Comparison of ENCODE assay signal across 27 cellular contexts in the genomic region with DNA sequence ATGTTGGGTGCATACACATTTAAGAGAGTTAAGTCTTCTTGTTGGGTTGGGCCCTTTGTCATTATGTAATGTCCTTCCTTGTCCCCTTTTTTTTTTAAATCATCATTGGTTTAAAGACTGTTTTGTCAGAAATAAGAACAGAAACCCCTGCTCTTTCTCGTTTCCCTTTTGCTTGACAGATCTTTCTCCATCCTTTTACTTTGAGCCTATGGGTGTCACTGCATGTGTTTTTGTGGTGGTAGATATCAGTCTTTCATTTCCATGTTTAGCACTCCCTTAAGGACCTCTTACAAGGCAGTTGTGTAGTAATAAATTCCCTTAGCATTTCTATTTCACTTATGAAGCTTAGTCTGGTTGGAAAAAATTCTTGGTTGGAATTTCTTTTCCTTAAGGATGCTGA.
A peak's percentile ranks its signal among the peaks of the same experiment; 100 is the strongest.
DNase-seq lines count a peak whose midpoint lies in the region; ATAC-seq and TF ChIP-seq lines count a peak whose summit lies in the region.
"Had no signal": no experiment of that assay in that cellular context is flagged by ENCODE, and none has a peak within 500 bp of the region (broad histone marks: within the 10 kb centered on the region; RNA-seq: fewer than 3 reads in every experiment).

No MANE protein-coding gene starts in this region.

- TF ChIP-seq CTCF in GM06990 (IDR thresholded peaks at IDR 0.05; ENCODE audit: insufficient read depth, low read length, poor library complexity, severe bottlenecking): no peak

- H3K4me3 ChIP-seq in GM06990 (replicated peaks; ENCODE audit: low read depth, low read length): no peak overlapping the region
- H3K4me3 ChIP-seq: cardiac muscle cell, gastroesophageal sphincter, left lung, PC-9 had no signal

- ATAC-seq in GM18907 (IDR thresholded peaks at IDR 0.05; ENCODE audit: unreplicated experiment) (peak; percentile 50), GM21576 (IDR thresholded peaks at IDR 0.05; ENCODE audit: unreplicated experiment) (peak; percentile 83), HG03469 (IDR thresholded peaks at IDR 0.05; ENCODE audit: unreplicated experiment) (peak; percentile 85)
- ATAC-seq: CD8-positive, alpha-beta T cell; gastroesophageal sphincter; left lung; naive thymus-derived CD8-positive, alpha-beta T cell had no signal

- no peaks in the 10 kb centered on the region for H3K27me3 ChIP-seq in GM06990 (replicated peaks; ENCODE audit: control insufficient read depth, insufficient read depth, low read length)
- H3K27me3 ChIP-seq: cardiac muscle cell, gastroesophageal sphincter, left lung had no signal

- DNase-seq in GM06990 (ENCODE audit: extremely low read depth, insufficient read length) (peak; percentile 11), DMS153 treated with DMSO at 0.1 percent for 48 hours (lab: John Stamatoyannopoulos, UW; ENCODE audit: unreplicated experiment) (no peak), amygdala (lab: John Stamatoyannopoulos, UW) (no peak), medulla oblongata (ENCODE audit: extremely low spot score) (no peak)
- no peak for DNase-seq in activated CD4-positive, alpha-beta T cell treated with anti-CD3 and anti-CD28 coated beads for 4 hours
- DNase-seq: 8988T; activated CD8-positive, alpha-beta memory T cell treated with anti-CD3 and anti-CD28 coated beads, Interleukin-2, amount 50 U/mL, for 4 hours; aorta; CD8-positive, alpha-beta T cell; cortex of kidney; Karpas-422; left lung; midbrain; naive thymus-derived CD8-positive, alpha-beta T cell; NCI-H187; NCI-H748 treated with DMSO at 0.1 percent for 48 hours; occipital lobe; PC-9; Right ventricle myocardium superior; T-helper 9 cell; trophoblast cell; WERI-Rb-1 had no signal

- no peaks in the 10 kb centered on the region for H3K36me3 ChIP-seq in GM06990 (ENCODE audit: control insufficient read depth, insufficient read depth, low read length)
- H3K36me3 ChIP-seq: cardiac muscle cell, gastroesophageal sphincter, left lung, WERI-Rb-1 had no signal
